Comparison of ENCODE assay signal across 22 cellular contexts in the genomic region with DNA sequence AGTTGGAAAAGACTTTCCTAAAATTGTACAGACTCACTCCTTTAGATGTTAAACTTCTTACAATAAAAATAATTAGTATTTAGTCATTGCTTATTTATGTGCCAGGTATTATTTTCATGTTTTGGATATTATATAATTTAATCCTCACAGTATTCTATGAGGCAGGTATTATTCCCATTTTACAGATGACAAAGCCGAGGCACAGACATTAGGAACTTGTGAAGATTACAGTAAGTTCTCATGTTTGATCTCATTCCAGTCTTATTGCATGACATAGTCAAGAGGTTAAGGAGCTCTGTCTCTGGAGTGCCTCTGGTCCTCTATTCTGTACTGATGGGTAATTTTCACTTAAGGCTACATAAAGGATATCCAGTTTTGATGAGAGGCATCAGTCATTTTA. TPM values are rescaled to one million over a fixed set of nuclear protein-coding genes. Genes with fewer than 3 reads are reported as not detected.
DNase-seq lines count a peak whose midpoint lies in the region; ATAC-seq, FAIRE-seq and TF ChIP-seq lines count a peak whose summit lies in the region.
"Had no signal": no experiment of that assay in that cellular context is flagged by ENCODE, and none has a peak within 500 bp of the region (broad histone marks: within the 10 kb centered on the region; RNA-seq: fewer than 3 reads in every experiment).

No MANE protein-coding gene starts in this region.

- no peak overlapping the region for H3K4me3 ChIP-seq in CD8-positive, alpha-beta T cell (ENCODE audit: low read depth, low read length)
- no peak overlapping the region for H3K4me3 ChIP-seq in GM12878
- H3K4me3 ChIP-seq in effector memory CD4-positive, alpha-beta T cell (ENCODE audit: insufficient read depth, low read depth, low read length, poor library complexity, severe bottlenecking): no peak overlapping the region
- H3K4me3 ChIP-seq: MG63 had no signal

- peaks cover 56% of the 10 kb centered on the region for H3K4me1 Mint-ChIP-seq in CD8-positive, alpha-beta T cell (ENCODE audit: low read depth)
- H3K4me1 Mint-ChIP-seq in HFFc6 (ENCODE audit: low read depth) (peaks cover 46% of the 10 kb centered on the region), neural crest cell (peaks cover 21% of the 10 kb centered on the region)
- peaks cover 61% of the 10 kb centered on the region for H3K4me1 Mint-ChIP-seq in activated CD4-positive, alpha-beta memory T cell treated with anti-CD3 and anti-CD28 coated beads, Interleukin-2, amount 10 ng/mL, durations not matched to agents 7 days and 5 days

- peaks cover 44% of the 10 kb centered on the region for H3K36me3 Mint-ChIP-seq in CD8-positive, alpha-beta T cell
- H3K36me3 Mint-ChIP-seq in HFFc6 (ENCODE audit: low read depth) (peaks cover 27% of the 10 kb centered on the region), neural crest cell (ENCODE audit: low read depth) (no peaks in the 10 kb centered on the region)
- H3K36me3 Mint-ChIP-seq in activated CD4-positive, alpha-beta memory T cell treated with anti-CD3 and anti-CD28 coated beads, Interleukin-2, amount 10 ng/mL, durations not matched to agents 7 days and 5 days (ENCODE audit: low read depth): peaks cover 44% of the 10 kb centered on the region

- SMC1A ChIA-PET in GM12878 (lab: Charles Lee; ENCODE audit: uncharacterized antibody, unreplicated experiment): interaction anchor here (0.8 to 8.5 kb wide), 18 partner anchors 9 to 292 kb away, joined by 3 to 263 read pairs (median 6); a partner anchor contains a TSS

- peak overlapping the region; percentile 41 for H3K27ac Mint-ChIP-seq in CD8-positive, alpha-beta T cell
- H3K27ac Mint-ChIP-seq in HFFc6: peak overlapping the region; percentile 74
- no peak overlapping the region for H3K27ac Mint-ChIP-seq in neural crest cell (ENCODE audit: unreplicated experiment)
- H3K27ac Mint-ChIP-seq in activated CD4-positive, alpha-beta memory T cell treated with anti-CD3 and anti-CD28 coated beads, Interleukin-2, amount 10 ng/mL, durations not matched to agents 7 days and 5 days: no peak overlapping the region

- POLR2A ChIA-PET in CD8-positive, alpha-beta T cell (lab: Charles Lee): interaction anchor here (0.9 kb wide), 1 partner anchor 141 kb away, joined by 3 read pairs; no protein-coding TSS in a partner anchor
- POLR2A ChIA-PET in GM12878 (lab: Charles Lee): interaction anchor here (0.8 to 3.6 kb wide), 3 partner anchors 43 to 143 kb away, joined by 4 to 26 read pairs (median 5); a partner anchor contains a TSS
- POLR2A ChIA-PET in activated CD4-positive, alpha-beta memory T cell treated with anti-CD3 and anti-CD28 coated beads, Interleukin-2, amount 10 ng/mL, durations not matched to agents 7 days and 5 days (lab: Charles Lee): interaction anchor here (0.9 to 5.3 kb wide), 3 partner anchors 44 to 206 kb away, joined by 3 to 37 read pairs (median 9); a partner anchor contains a TSS

- no peak for DNase-seq in CD8-positive, alpha-beta T cell
- DNase-seq in HFFc6 (no peak), GM12878 (ENCODE audit: low read depth, low spot score) (no peak), neural crest cell (ENCODE audit: low read depth, low spot score) (no peak)
- DNase-seq in activated CD4-positive, alpha-beta memory T cell treated with anti-CD3 and anti-CD28 coated beads, Interleukin-2, amount 10 ng/mL, durations not matched to agents 7 days and 5 days: no peak
- DNase-seq in effector memory CD4-positive, alpha-beta T cell: no peak
- DNase-seq: CD4-positive, alpha-beta memory T cell; DMS153; H7; Kasumi-1; MG63; NCI-H1048; NCI-H1417 treated with DMSO at 0.1 percent for 48 hours; NCI-H187; NCI-H446; NCI-H526; PC-3; Right ventricle myocardium superior had no signal

- no peak for TF ChIP-seq POLR2A in GM12878 (IDR thresholded peaks at IDR 0.05; ENCODE audit: low read depth, low read length)

- FAIRE-seq in GM12878 (lab: Jason Lieb, UNC): no peak
- FAIRE-seq: G401.6, HTR-8/SVneo had no signal

- intact Hi-C loops in CD8-positive, alpha-beta T cell (cut with DNase I, micrococcal nuclease): loop anchor here (5.0 to 10.0 kb wide), 7 partner anchors 198 to 736 kb away; a partner anchor contains a TSS
- intact Hi-C loops in GM12878 (cut with micrococcal nuclease; ENCODE audit: unreplicated experiment): loop anchor here (5.0 kb wide), 1 partner anchor 298 kb away; a partner anchor contains a TSS

- H3K4me3 Mint-ChIP-seq in CD8-positive, alpha-beta T cell: no peak overlapping the region
- H3K4me3 Mint-ChIP-seq in HFFc6: peak overlapping the region; percentile 94
- H3K4me3 Mint-ChIP-seq in neural crest cell: peak overlapping the region; percentile 45
- H3K4me3 Mint-ChIP-seq in activated CD4-positive, alpha-beta memory T cell treated with anti-CD3 and anti-CD28 coated beads, Interleukin-2, amount 10 ng/mL, durations not matched to agents 7 days and 5 days: no peak overlapping the region

- WGBS in GM12878 (ENCODE audit: insufficient coverage, insufficient replicate concordance, low lambda C conversion rate, missing lambda C conversion rate): 100% methylated on average over 1 of the region's 1 CpG

- no peak for TF ChIP-seq CTCF in CD8-positive, alpha-beta T cell (IDR thresholded peaks at IDR 0.05)
- TF ChIP-seq CTCF in HFFc6 (IDR thresholded peaks at IDR 0.05) (no peak), GM12878 (IDR thresholded peaks at IDR 0.05 in 2 of 3, conservative IDR thresholded peaks at IDR 0.05 in 1 of 3; ENCODE audit: control insufficient read depth in 2 of 3, extremely low read depth in 1 of 3, insufficient read depth in 1 of 3, low read depth in 3 of 3, low read length in 3 of 3) (no peak), neural crest cell (conservative IDR thresholded peaks at IDR 0.05) (no peak)

- RAD21 ChIA-PET in GM12878 (lab: Charles Lee; ENCODE audit: unreplicated experiment): interaction anchor here (0.8 to 11.5 kb wide), 13 partner anchors 9 to 737 kb away, joined by 3 to 309 read pairs (median 4); a partner anchor contains a TSS

- no peak overlapping the region for H3K9ac ChIP-seq in GM12878 (ENCODE audit: control insufficient read depth, insufficient read depth, low read length)

- H3K27me3 Mint-ChIP-seq in CD8-positive, alpha-beta T cell (ENCODE audit: low read depth): no peaks in the 10 kb centered on the region
- no peaks in the 10 kb centered on the region for H3K27me3 Mint-ChIP-seq in HFFc6 (ENCODE audit: insufficient read depth)
- H3K27me3 Mint-ChIP-seq in neural crest cell (ENCODE audit: low read depth): no peaks in the 10 kb centered on the region
- H3K27me3 Mint-ChIP-seq in activated CD4-positive, alpha-beta memory T cell treated with anti-CD3 and anti-CD28 coated beads, Interleukin-2, amount 10 ng/mL, durations not matched to agents 7 days and 5 days: no peaks in the 10 kb centered on the region
- H3K27me3 Mint-ChIP-seq: CD4-positive, alpha-beta memory T cell; IgD-negative memory B cell had no signal

- H3K9me3 Mint-ChIP-seq in CD8-positive, alpha-beta T cell: no peaks in the 10 kb centered on the region
- no peaks in the 10 kb centered on the region for H3K9me3 Mint-ChIP-seq in HFFc6
- peaks cover 2% of the 10 kb centered on the region for H3K9me3 Mint-ChIP-seq in neural crest cell
- no peaks in the 10 kb centered on the region for H3K9me3 Mint-ChIP-seq in activated CD4-positive, alpha-beta memory T cell treated with anti-CD3 and anti-CD28 coated beads, Interleukin-2, amount 10 ng/mL, durations not matched to agents 7 days and 5 days
- H3K9me3 Mint-ChIP-seq: CD4-positive, alpha-beta memory T cell; IgD-negative memory B cell had no signal

- H3K9me3 ChIP-seq in CD8-positive, alpha-beta T cell (ENCODE audit: low read length): no peaks in the 10 kb centered on the region
- no peaks in the 10 kb centered on the region for H3K9me3 ChIP-seq in GM12878 (replicated peaks; ENCODE audit: control insufficient read depth, insufficient read depth, low read length)
- H3K9me3 ChIP-seq in effector memory CD4-positive, alpha-beta T cell (ENCODE audit: control insufficient read depth, low read length): no peaks in the 10 kb centered on the region
- H3K9me3 ChIP-seq: MG63 had no signal

- H3K36me3 ChIP-seq in CD8-positive, alpha-beta T cell (ENCODE audit: insufficient read depth, low read length): peaks cover 3% of the 10 kb centered on the region
- H3K36me3 ChIP-seq in GM12878 (ENCODE audit: control insufficient read depth in 2 of 2, insufficient read depth in 2 of 2, low read length in 1 of 2): peaks cover 5 to 8% of the 10 kb centered on the region in 2 experiments; a peak in 2 of 4 replicates
- H3K36me3 ChIP-seq in effector memory CD4-positive, alpha-beta T cell (ENCODE audit: control insufficient read depth, insufficient read depth, low read length): peaks cover 17% of the 10 kb centered on the region
- H3K36me3 ChIP-seq: MG63 had no signal

- peaks cover 33% of the 10 kb centered on the region for H3K79me2 ChIP-seq in GM12878 (ENCODE audit: control insufficient read depth, insufficient read depth, low read length)

- no peaks in the 10 kb centered on the region for H4K20me1 ChIP-seq in GM12878 (ENCODE audit: control insufficient read depth, insufficient read depth)

- H2AFZ ChIP-seq in GM12878 (ENCODE audit: control insufficient read depth, low read depth, low read length): no peak overlapping the region

- peaks cover 17% of the 10 kb centered on the region for H3K4me1 ChIP-seq in CD8-positive, alpha-beta T cell (ENCODE audit: insufficient read depth, low read length)
- peaks cover 22% of the 10 kb centered on the region for H3K4me1 ChIP-seq in GM12878 (ENCODE audit: control insufficient read depth, insufficient read depth, low read length)
- H3K4me1 ChIP-seq in effector memory CD4-positive, alpha-beta T cell (ENCODE audit: control insufficient read depth, insufficient read depth, low read length, poor library complexity, severe bottlenecking): peaks cover 13% of the 10 kb centered on the region

- TF ChIP-seq EP300 in GM12878 (IDR thresholded peaks at IDR 0.05; ENCODE audit: borderline replicate concordance in 1 of 2, control insufficient read depth in 1 of 2, low read depth in 2 of 2, low read length in 2 of 2): no peak

- no peaks in the 10 kb centered on the region for H3K27me3 ChIP-seq in CD8-positive, alpha-beta T cell (ENCODE audit: insufficient read depth, low read length)
- H3K27me3 ChIP-seq in GM12878 (replicated peaks in 1 of 2; ENCODE audit: control insufficient read depth in 2 of 2, insufficient read depth in 2 of 2, low read length in 1 of 2): no peaks in the 10 kb centered on the region
- H3K27me3 ChIP-seq in effector memory CD4-positive, alpha-beta T cell (replicated peaks; ENCODE audit: control insufficient read depth, insufficient read depth, low read length, poor library complexity, severe bottlenecking): no peaks in the 10 kb centered on the region
- H3K27me3 ChIP-seq: MG63 had no signal

- TSS peak; percentile 11 for BruUV-seq in GM12878 (replicated peaks; lab: Mats Ljungman, UMichigan)

- H3K4me2 ChIP-seq in GM12878 (ENCODE audit: control insufficient read depth, insufficient read depth): peak overlapping the region; percentile 100; the same call in 1 of the 2 replicates

- CTCF ChIA-PET in CD8-positive, alpha-beta T cell (lab: Charles Lee): interaction anchor here (1.3 to 5.5 kb wide), 3 partner anchors 44 to 737 kb away, joined by 3 to 52 read pairs (median 16); a partner anchor contains a TSS
- CTCF ChIA-PET in GM12878 (lab: Yijun Ruan, JAX): interaction anchor here (0.5 to 11.8 kb wide), 16 partner anchors 8 to 287 kb away, joined by 3 to 422 read pairs (median 12); a partner anchor contains a TSS
- CTCF ChIA-PET in activated CD4-positive, alpha-beta memory T cell treated with anti-CD3 and anti-CD28 coated beads, Interleukin-2, amount 10 ng/mL, durations not matched to agents 7 days and 5 days (lab: Charles Lee): interaction anchor here (0.6 to 7.0 kb wide), 6 partner anchors 45 to 596 kb away, joined by 3 to 124 read pairs (median 8); a partner anchor contains a TSS

- no peak for TF ChIP-seq RAD21 in GM12878 (IDR thresholded peaks at IDR 0.05; ENCODE audit: insufficient read depth, low read depth, low read length)

- no peak for ATAC-seq in CD8-positive, alpha-beta T cell
- ATAC-seq in GM12878: no peak
- no peak for ATAC-seq in HG02759 (IDR thresholded peaks at IDR 0.05; ENCODE audit: unreplicated experiment)
- ATAC-seq: PC-3 had no signal

- no peak overlapping the region for H3K27ac ChIP-seq in CD8-positive, alpha-beta T cell (ENCODE audit: low read depth, low read length)
- H3K27ac ChIP-seq in GM12878 (ENCODE audit: control insufficient read depth, insufficient read depth): no peak overlapping the region
- no peak overlapping the region for H3K27ac ChIP-seq in effector memory CD4-positive, alpha-beta T cell (ENCODE audit: insufficient read depth, low read length, poor library complexity, severe bottlenecking)

- in situ Hi-C loops in GM12878 (cut with MboI): loop anchor here (5.0 kb wide), 1 partner anchor 138 kb away; no protein-coding TSS in a partner anchor

RNA-seq across cellular contexts. Expression of a gene that starts 3.3 kb away (rescaled TPM):
- 10 to 100 TPM in 1 of 2 experiments, 1 to 10 TPM in 1; 9.3 to 11.4 TPM for total RNA-seq in CD8-positive, alpha-beta T cell
- total RNA-seq in HFFc6 (2021; fragmentation: NEBNext Ultra II Directional; extraction: Animal tissue kit (Norgen Biotek cat#: 25700)): 10 to 100 TPM; 17.2 to 23.8 (median 19.6) TPM
- 19.6 and 23.1 TPM in 2 replicates for total RNA-seq in GM12878 (2013; cell fraction: nucleolus; rRNA removed)
- total RNA-seq in GM12878 (2014; rRNA removed): 21.9 and 23.4 TPM in 2 replicates
- total RNA-seq in GM12878 (2014; rRNA removed; fragmentation: Illumina TruSeq; extraction: Trizol): 16.0 and 19.2 TPM in 2 replicates
- total RNA-seq in GM12878 (2021): 20.4 and 21.6 TPM in 2 replicates
- polyA plus RNA-seq in GM12878 (2011; ENCODE audit: low read depth): 12.0 TPM
- polyA plus RNA-seq in GM12878 (2011; rRNA removed): 19.6 and 27.8 TPM in 2 replicates
- polyA plus RNA-seq in GM12878 (2011; cell fraction: cytosol; rRNA removed): 15.1 and 17.3 TPM in 2 replicates
- 30.1 and 30.5 TPM in 2 replicates for polyA plus RNA-seq in GM12878 (2011; cell fraction: nucleus; rRNA removed)
- 5.9 and 8.1 TPM in 2 replicates for polyA plus RNA-seq in GM12878 (2012)
- polyA plus RNA-seq in GM12878 (2014; fragmentation: Illumina TruSeq; extraction: Trizol): 16.6 and 30.0 TPM in 2 replicates
- polyA plus RNA-seq in GM12878 (2014; fragmentation: Nextera tagmentation; extraction: Ambion mirVana): 1 to 10 TPM; 1.5 to 5.0 TPM
- 12.2 and 16.2 TPM in 2 replicates for polyA plus RNA-seq in GM12878 (2014; rRNA removed)
- 10 to 100 TPM; 12.5 to 12.8 TPM for polyA plus RNA-seq in GM12878 (2016; fragmentation: Nextera tagmentation; extraction: Ambion mirVana)
- polyA minus RNA-seq in GM12878 (2011; rRNA and poly(A)+ RNA removed): 16.6 and 21.1 TPM in 2 replicates
- 6.9 and 13.8 TPM in 2 replicates for polyA minus RNA-seq in GM12878 (2011; cell fraction: cytosol; rRNA and poly(A)+ RNA removed)
- 10.5 and 20.1 TPM in 2 replicates for polyA minus RNA-seq in GM12878 (2011; cell fraction: nucleus; rRNA and poly(A)+ RNA removed)
- 25.4 and 29.5 TPM in 2 replicates for total RNA-seq in neural crest cell
- total RNA-seq in activated CD4-positive, alpha-beta memory T cell treated with anti-CD3 and anti-CD28 coated beads, Interleukin-2, amount 10 ng/mL, durations not matched to agents 7 days and 5 days: 10 to 100 TPM; 20.7 to 21.3 TPM

RNA-seq across cellular contexts. Expression of a gene that starts 44.0 kb away (rescaled TPM):
- 10 to 100 TPM; 37.6 to 41.0 TPM for total RNA-seq in CD8-positive, alpha-beta T cell
- total RNA-seq in HFFc6 (2021; fragmentation: NEBNext Ultra II Directional; extraction: Animal tissue kit (Norgen Biotek cat#: 25700)): 10 to 100 TPM; 22.7 to 28.1 (median 24.2) TPM
- total RNA-seq in GM12878 (2013; cell fraction: nucleolus; rRNA removed): 44.3 and 47.8 TPM in 2 replicates
- 18.1 and 19.8 TPM in 2 replicates for total RNA-seq in GM12878 (2014; rRNA removed)
- 17.1 and 17.5 TPM in 2 replicates for total RNA-seq in GM12878 (2014; rRNA removed; fragmentation: Illumina TruSeq; extraction: Trizol)
- total RNA-seq in GM12878 (2021): 13.7 and 14.0 TPM in 2 replicates
- 4.9 TPM for polyA plus RNA-seq in GM12878 (2011; ENCODE audit: low read depth)
- polyA plus RNA-seq in GM12878 (2011; rRNA removed): 29.2 and 39.7 TPM in 2 replicates
- 14.1 and 15.4 TPM in 2 replicates for polyA plus RNA-seq in GM12878 (2011; cell fraction: cytosol; rRNA removed)
- 15.4 and 16.7 TPM in 2 replicates for polyA plus RNA-seq in GM12878 (2011; cell fraction: nucleus; rRNA removed)
- 8.8 and 11.9 TPM in 2 replicates for polyA plus RNA-seq in GM12878 (2012)
- 13.8 and 17.0 TPM in 2 replicates for polyA plus RNA-seq in GM12878 (2014; fragmentation: Illumina TruSeq; extraction: Trizol)
- polyA plus RNA-seq in GM12878 (2014; fragmentation: Nextera tagmentation; extraction: Ambion mirVana): 10 to 100 TPM; 11.5 to 15.7 TPM
- polyA plus RNA-seq in GM12878 (2014; rRNA removed): 13.1 and 14.1 TPM in 2 replicates
- polyA plus RNA-seq in GM12878 (2016; fragmentation: Nextera tagmentation; extraction: Ambion mirVana): 10 to 100 TPM; 15.4 to 16.8 TPM
- 15.5 and 19.2 TPM in 2 replicates for polyA minus RNA-seq in GM12878 (2011; rRNA and poly(A)+ RNA removed)
- polyA minus RNA-seq in GM12878 (2011; cell fraction: cytosol; rRNA and poly(A)+ RNA removed): 12.8 and 13.5 TPM in 2 replicates
- 14.3 and 26.3 TPM in 2 replicates for polyA minus RNA-seq in GM12878 (2011; cell fraction: nucleus; rRNA and poly(A)+ RNA removed)
- 19.5 and 20.6 TPM in 2 replicates for total RNA-seq in neural crest cell
- 10 to 100 TPM; 30.1 to 36.1 TPM for total RNA-seq in activated CD4-positive, alpha-beta memory T cell treated with anti-CD3 and anti-CD28 coated beads, Interleukin-2, amount 10 ng/mL, durations not matched to agents 7 days and 5 days

Comparison
In these comparisons a context has a peak if more than half of its experiments do, and no peak if none do; other contexts are left out.
1. H3K27ac Mint-ChIP-seq: peak in CD8-positive, alpha-beta T cell (single experiment) and HFFc6 (single experiment); none in neural crest cell (single experiment) and activated CD4-positive, alpha-beta memory T cell treated with anti-CD3 and anti-CD28 coated beads, Interleukin-2, amount 10 ng/mL, durations not matched to agents 7 days and 5 days (single experiment).
2. H3K4me3 Mint-ChIP-seq: peak in HFFc6 (single experiment) and neural crest cell (single experiment); none in CD8-positive, alpha-beta T cell (single experiment) and activated CD4-positive, alpha-beta memory T cell treated with anti-CD3 and anti-CD28 coated beads, Interleukin-2, amount 10 ng/mL, durations not matched to agents 7 days and 5 days (single experiment).